8 cellular contexts compared by ENCODE assay signal in the genomic region with DNA sequence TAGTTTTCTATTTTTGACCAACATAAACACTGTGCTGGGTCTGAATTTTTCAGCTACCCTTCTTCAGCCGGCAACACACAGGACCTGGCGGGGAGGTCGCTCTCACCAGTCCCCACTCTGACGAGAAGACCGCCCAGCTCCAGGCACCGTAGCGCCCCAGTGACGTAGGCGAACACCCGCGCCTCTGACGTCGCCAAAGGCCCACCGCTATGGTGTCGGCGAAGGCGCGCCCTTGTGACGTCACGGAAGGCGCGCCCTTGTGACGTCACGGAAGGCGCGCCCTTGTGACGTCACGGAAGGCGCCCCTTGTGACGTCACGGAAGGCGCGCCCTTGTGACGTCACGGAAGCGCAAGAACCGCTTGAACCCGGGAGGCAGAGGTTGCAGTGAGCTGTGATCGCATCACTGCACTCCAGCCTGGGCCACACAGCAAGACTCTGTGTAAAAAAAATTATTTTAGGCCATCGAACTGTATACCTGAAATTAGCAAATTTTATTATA.
DNase-seq lines count a peak whose midpoint lies in the region; ATAC-seq and TF ChIP-seq lines count a peak whose summit lies in the region.
"Not testable (repeated sequence)": the region's sequence is repeated elsewhere in the genome, so short reads cannot be mapped to it uniquely, and the experiment has no call there.

No MANE protein-coding gene starts in this region.

- in situ Hi-C loops in GM13976 (cut with MboI; ENCODE audit: low sequenced_read_pairs, unreplicated experiment): not testable (repeated sequence)

- peak; percentile 80 for DNase-seq in GM13976 (ENCODE audit: low spot score)
- DNase-seq in NCI-H2081 (lab: John Stamatoyannopoulos, UW): peak; percentile 45 to 74
- peak; percentile 61 for DNase-seq in activated CD4-positive, CD25-positive, alpha-beta regulatory T cell treated with anti-CD3 and anti-CD28 coated beads, Interleukin-2, amount 50 U/mL, for 72 hours
- peak; percentile 85 for DNase-seq in activated naive CD8-positive, alpha-beta T cell treated with anti-CD3 and anti-CD28 coated beads, Interleukin-2, amount 10 ng/mL, durations not matched to agents 7 days and 5 days
- peak; percentile 67 to 86 for DNase-seq in foreskin fibroblast
- DNase-seq in stimulated activated CD4-positive, alpha-beta T cell treated with anti-CD3 and anti-CD28 coated beads, Interleukin-12 subunit alpha, Interleukin-12 subunit beta, amount 100 ng/mL, for 24 hours (ENCODE audit: low read depth in 2 of 2): peak; percentile 50 to 61
- DNase-seq in thyroid gland: peak; percentile 5

- ATAC-seq in HG02759 (IDR thresholded peaks at IDR 0.05; ENCODE audit: unreplicated experiment): peak; percentile 95
- ATAC-seq in activated naive CD8-positive, alpha-beta T cell treated with anti-CD3 and anti-CD28 coated beads, Interleukin-2, amount 10 ng/mL, durations not matched to agents 7 days and 5 days (ENCODE audit: low read depth): peak; percentile 99

- not testable (repeated sequence) for H3K4me1 Mint-ChIP-seq in activated naive CD8-positive, alpha-beta T cell treated with anti-CD3 and anti-CD28 coated beads, Interleukin-2, amount 10 ng/mL, durations not matched to agents 7 days and 5 days

- 24 to 61% methylated on average over 31 to 33 of the region's 40 CpGs for WGBS in thyroid gland, 2 donors

- H3K4me3 Mint-ChIP-seq in activated naive CD8-positive, alpha-beta T cell treated with anti-CD3 and anti-CD28 coated beads, Interleukin-2, amount 10 ng/mL, durations not matched to agents 7 days and 5 days: peak overlapping the region; percentile 86

- not testable (repeated sequence) for H3K36me3 Mint-ChIP-seq in activated naive CD8-positive, alpha-beta T cell treated with anti-CD3 and anti-CD28 coated beads, Interleukin-2, amount 10 ng/mL, durations not matched to agents 7 days and 5 days

- not testable (repeated sequence) for TF ChIP-seq POLR2A in thyroid gland (IDR thresholded peaks at IDR 0.05)

- H3K27me3 Mint-ChIP-seq in activated naive CD8-positive, alpha-beta T cell treated with anti-CD3 and anti-CD28 coated beads, Interleukin-2, amount 10 ng/mL, durations not matched to agents 7 days and 5 days: not testable (repeated sequence)

- H3K4me3 ChIP-seq in foreskin fibroblast (ENCODE audit: low read depth in 1 of 2, low read length in 2 of 2): peak overlapping the region; percentile 49 to 54
- not testable (repeated sequence) for H3K4me3 ChIP-seq in thyroid gland (replicated peaks in 1 of 3)

- intact Hi-C loops in thyroid gland (cut with DNase I): not testable (repeated sequence)

- not testable (repeated sequence) for H3K36me3 ChIP-seq in thyroid gland

- TF ChIP-seq CTCF in GM13976 (IDR thresholded peaks at IDR 0.05; ENCODE audit: borderline replicate concordance, control extremely low read depth, extremely low read depth, insufficient read depth, missing control alignments); foreskin fibroblast (IDR thresholded peaks at IDR 0.05; ENCODE audit: low read depth, low read length): not testable (repeated sequence)
- TF ChIP-seq CTCF in thyroid gland (IDR thresholded peaks at IDR 0.05): peak in 1 of 6 experiments; percentile 9

- peak overlapping the region; percentile 93 for H3K27ac Mint-ChIP-seq in activated naive CD8-positive, alpha-beta T cell treated with anti-CD3 and anti-CD28 coated beads, Interleukin-2, amount 10 ng/mL, durations not matched to agents 7 days and 5 days

- not testable (repeated sequence) for H3K4me1 ChIP-seq in thyroid gland

- not testable (repeated sequence) for H3K27ac ChIP-seq in thyroid gland

- H3K9me3 ChIP-seq in thyroid gland: not testable (repeated sequence)

- POLR2A ChIA-PET in activated naive CD8-positive, alpha-beta T cell treated with anti-CD3 and anti-CD28 coated beads, Interleukin-2, amount 10 ng/mL, durations not matched to agents 7 days and 5 days (lab: Charles Lee): interaction anchor here (1.3 kb wide), 1 partner anchor 153 kb away, joined by 14 read pairs; a partner anchor contains a TSS

- H3K9me3 Mint-ChIP-seq in activated naive CD8-positive, alpha-beta T cell treated with anti-CD3 and anti-CD28 coated beads, Interleukin-2, amount 10 ng/mL, durations not matched to agents 7 days and 5 days: not testable (repeated sequence)

- H3K27me3 ChIP-seq in thyroid gland: not testable (repeated sequence)

Comparison
In these comparisons a context has a peak if more than half of its experiments do, and no peak if none do; other contexts are left out.
1. DNase-seq: peak in every context shown above with its lines; median percentile 85 in activated naive CD8-positive, alpha-beta T cell treated with anti-CD3 and anti-CD28 coated beads, Interleukin-2, amount 10 ng/mL, durations not matched to agents 7 days and 5 days; 80 in GM13976; 76 in foreskin fibroblast; 61 in activated CD4-positive, CD25-positive, alpha-beta regulatory T cell treated with anti-CD3 and anti-CD28 coated beads, Interleukin-2, amount 50 U/mL, for 72 hours; 60 in NCI-H2081; 56 in stimulated activated CD4-positive, alpha-beta T cell treated with anti-CD3 and anti-CD28 coated beads, Interleukin-12 subunit alpha, Interleukin-12 subunit beta, amount 100 ng/mL, for 24 hours; 5 in thyroid gland.